In genomic region chr12:49624919-49625577, GRCh38 we compare ENCODE assay signal across 11 cellular contexts. TPM values are rescaled to one million over a fixed set of nuclear protein-coding genes. Genes with fewer than 3 reads are reported as not detected.
DNase-seq lines count a peak whose midpoint lies in the region; ATAC-seq, FAIRE-seq and TF ChIP-seq lines count a peak whose summit lies in the region.
"Had no signal": no experiment of that assay in that cellular context is flagged by ENCODE, and none has a peak within 500 bp of the region (broad histone marks: within the 10 kb centered on the region; RNA-seq: fewer than 3 reads in every experiment).

No MANE protein-coding gene starts in this region.

- H3K27me3 ChIP-seq in suprapubic skin, result no peaks in the 10 kb centered on the region
- H3K27me3 ChIP-seq: thyroid gland had no signal

- 72% methylated on average over 4 of the region's 4 CpGs for WGBS in A549 (ENCODE audit: missing lambda C conversion rate)
- 32% methylated on average over 4 of the region's 4 CpGs for WGBS in suprapubic skin

- no peaks in the 10 kb centered on the region for H3K36me3 Mint-ChIP-seq in activated B cell treated with CpG ODN at 0.5 μM for 24 hours (ENCODE audit: low read depth)
- H3K36me3 Mint-ChIP-seq in immature natural killer cell, result no peaks in the 10 kb centered on the region

- H3K27ac ChIP-seq in A549 (peak overlapping the region in 1 of 2 experiments; percentile 27; a peak in 1 of 6 replicates), suprapubic skin (no peak overlapping the region)

- POLR2A ChIA-PET in A549 (lab: Yijun Ruan, JAX) (no interaction called here), activated B cell treated with CpG ODN at 0.5 μM for 24 hours (lab: Charles Lee) (interaction anchor here (0.6 to 1.0 kb wide), 4 partner anchors 81 to 1613 kb away, joined by 3 read pairs; no protein-coding TSS in a partner anchor)

- no peak for TF ChIP-seq RAD21 in A549 (conservative IDR thresholded peaks at IDR 0.05 in 1 of 2, IDR thresholded peaks at IDR 0.05 in 1 of 2)

- H3K27ac Mint-ChIP-seq in activated B cell treated with CpG ODN at 0.5 μM for 24 hours, result peak overlapping the region; percentile 63
- H3K27ac Mint-ChIP-seq in immature natural killer cell, result peak overlapping the region in 4 of 6 donors; percentile 24 to 75 (median 70)

- intact Hi-C loops in activated B cell treated with CpG ODN at 0.5 μM for 24 hours (cut with micrococcal nuclease), result loop anchor here (5.0 kb wide), 3 partner anchors 43 to 283 kb away; partner anchors contain the start of gene BCDIN3D

- TF ChIP-seq EP300 in A549 (IDR thresholded peaks at IDR 0.05) (no peak), suprapubic skin (IDR thresholded peaks at IDR 0.05) (no peak)

- no peaks in the 10 kb centered on the region for H3K9me3 ChIP-seq in A549
- no peaks in the 10 kb centered on the region for H3K9me3 ChIP-seq in suprapubic skin
- H3K9me3 ChIP-seq: thyroid gland had no signal

- no peaks in the 10 kb centered on the region for H3K36me3 ChIP-seq in suprapubic skin
- H3K36me3 ChIP-seq: thyroid gland had no signal

- H3K4me3 ChIP-seq in A549 (no peak overlapping the region), suprapubic skin (no peak overlapping the region)
- H3K4me3 ChIP-seq: thyroid gland had no signal

- FAIRE-seq in A549 (lab: Jason Lieb, UNC), result no peak

- CTCF ChIA-PET in A549 (lab: Yijun Ruan, JAX), result interaction anchor here (0.6 to 4.4 kb wide), 6 partner anchors 9 to 1200 kb away, joined by 3 to 35 read pairs (median 4); no protein-coding TSS in a partner anchor
- CTCF ChIA-PET in activated B cell treated with CpG ODN at 0.5 μM for 24 hours (lab: Charles Lee), result interaction anchor here (0.6 to 1.4 kb wide), 5 partner anchors 11 to 152 kb away, joined by 3 to 5 read pairs (median 3); partner anchors contain the start of gene TMBIM6

- peak overlapping the region; percentile 14; the same call in 2 of the 3 replicates for H3K4me2 ChIP-seq in A549

- DNase-seq in A549 (ENCODE audit: low read depth in 1 of 2, low spot score in 1 of 2) (peak; percentile 31 to 39), ELR (ENCODE audit: low read depth) (peak; percentile 73), activated B cell treated with CpG ODN at 0.5 μM for 24 hours (no peak), immature natural killer cell (no peak), pons (ENCODE audit: low spot score) (no peak), suprapubic skin (ENCODE audit: low spot score in 2 of 2) (no peak)
- no peak for DNase-seq in central memory CD4-positive, alpha-beta T cell
- DNase-seq: DND-41; stimulated activated CD4-positive, alpha-beta T cell treated with anti-CD3 and anti-CD28 coated beads, Interleukin-1b, Interleukin-23, amount 100 ng/mL, for 48 hours; thyroid gland had no signal

- H3K4me1 ChIP-seq in A549 (peaks cover 39% of the 10 kb centered on the region), suprapubic skin (peaks cover 34% of the 10 kb centered on the region)

- peak overlapping the region; percentile 8 for H3K4me3 Mint-ChIP-seq in activated B cell treated with CpG ODN at 0.5 μM for 24 hours
- peak overlapping the region; percentile 18 to 54 (median 43) for H3K4me3 Mint-ChIP-seq in immature natural killer cell

- ATAC-seq in A549 (no peak), activated B cell treated with CpG ODN at 0.5 μM for 24 hours (ENCODE audit: low read depth) (no peak), HG03159 (IDR thresholded peaks at IDR 0.05; ENCODE audit: unreplicated experiment) (no peak)

- TF ChIP-seq CTCF in A549 (IDR thresholded peaks at IDR 0.05) (no peak), activated B cell treated with CpG ODN at 0.5 μM for 24 hours (IDR thresholded peaks at IDR 0.05) (no peak), suprapubic skin (IDR thresholded peaks at IDR 0.05) (no peak)

- H3K9me3 Mint-ChIP-seq in activated B cell treated with CpG ODN at 0.5 μM for 24 hours, result no peaks in the 10 kb centered on the region
- H3K9me3 Mint-ChIP-seq in immature natural killer cell, result no peaks in the 10 kb centered on the region

- TF ChIP-seq POLR2A in A549 (IDR thresholded peaks at IDR 0.05; ENCODE audit: low read length) (no peak), suprapubic skin (IDR thresholded peaks at IDR 0.05) (no peak)

- H3K4me1 Mint-ChIP-seq in activated B cell treated with CpG ODN at 0.5 μM for 24 hours (peaks cover 25% of the 10 kb centered on the region), immature natural killer cell (peaks cover 25 to 27% of the 10 kb centered on the region in 2 donors)

- H3K27me3 Mint-ChIP-seq in activated B cell treated with CpG ODN at 0.5 μM for 24 hours, result no peaks in the 10 kb centered on the region
- H3K27me3 Mint-ChIP-seq in immature natural killer cell (ENCODE audit: low read depth in 3 of 3), result peaks cover 8 to 18% (median 10%) of the 10 kb centered on the region in 3 donors

TF ChIP-seq in A549, 52 proteins besides CTCF, POLR2A, EP300 and RAD21:
- TF ChIP-seq HOXB13 (CRISPR knock-in tag; IDR thresholded peaks at IDR 0.05; ENCODE audit: low read depth) (no peak), KDM1A (IDR thresholded peaks at IDR 0.05; ENCODE audit: low read depth) (0 out of 2 replicates have a peak, but pooled peaks have one; percentile 12)

RNA-seq across cellular contexts. Expression of gene PRPF40B, which starts 1.7 kb away (rescaled TPM):
- polyA plus RNA-seq in A549 (2011; rRNA removed), result 17.0 TPM in 2 replicates
- 17.5 TPM in 2 replicates for polyA plus RNA-seq in A549 (2012; cell fraction: cytosol; rRNA removed)
- polyA plus RNA-seq in A549 (2012; cell fraction: nucleus; rRNA removed), result 50.0 and 64.6 TPM in 2 replicates
- polyA plus RNA-seq in A549 (2017; fragmentation: RNase III; extraction: RNeasy Plus Mini Kit Qiagen cat#74134 plus additional on column Dnase treatment), result 12.2 to 15.8 TPM (median 15.0 TPM) in 3 replicates
- polyA minus RNA-seq in A549 (2011; rRNA and poly(A)+ RNA removed), result 17.8 and 18.3 TPM in 2 replicates
- total RNA-seq in activated B cell treated with CpG ODN at 0.5 μM for 24 hours, result 16.4 and 23.4 TPM in 2 replicates
- polyA plus RNA-seq in immature natural killer cell, result 1 to 10 TPM; 2.4 to 3.2 (median 2.8) TPM
- total RNA-seq in suprapubic skin, result 10 to 100 TPM; 10.1 to 38.9 (median 15.4) TPM

RNA-seq across cellular contexts. Expression of gene FAM186B, which starts 19.6 kb away (rescaled TPM):
- polyA plus RNA-seq in A549 (2011; rRNA removed), result 0.04 and 0.13 TPM in 2 replicates
- polyA plus RNA-seq in A549 (2012; cell fraction: cytosol; rRNA removed), result 0.07 and 0.12 TPM in 2 replicates
- polyA plus RNA-seq in A549 (2012; cell fraction: nucleus; rRNA removed), result 0.17 and 0.18 TPM in 2 replicates
- polyA plus RNA-seq in A549 (2017; fragmentation: RNase III; extraction: RNeasy Plus Mini Kit Qiagen cat#74134 plus additional on column Dnase treatment), result 0.05 to 0.11 TPM (median 0.08 TPM) in 3 replicates
- polyA minus RNA-seq in A549 (2011; rRNA and poly(A)+ RNA removed), result 0.10 and 0.21 TPM in 2 replicates
- 0.93 and 1.5 TPM in 2 replicates for total RNA-seq in activated B cell treated with CpG ODN at 0.5 μM for 24 hours
- polyA plus RNA-seq in immature natural killer cell, result not detected
- 1 to 10 TPM in 2 of 4 donors, under 1 TPM in 1, not detected in 1; 0.44 to 1.9 (median 1.1) TPM for total RNA-seq in suprapubic skin

RNA-seq across cellular contexts. Expression of gene MCRS1, which starts 57.1 kb away (rescaled TPM):
- polyA plus RNA-seq in A549 (2011; rRNA removed) (68.5 and 69.4 TPM in 2 replicates), A549 (2017; fragmentation: RNase III; extraction: RNeasy Plus Mini Kit Qiagen cat#74134 plus additional on column Dnase treatment) (61.5 to 64.1 TPM (median 62.4 TPM) in 3 replicates), immature natural killer cell (100 to 1,000 TPM in 1 of 3 donors, 10 to 100 TPM in 2; 76.3 to 101 (median 88.2) TPM)
- polyA plus RNA-seq in A549 (2012; cell fraction: cytosol; rRNA removed), result 117 and 133 TPM in 2 replicates
- polyA plus RNA-seq in A549 (2012; cell fraction: nucleus; rRNA removed), result 243 and 281 TPM in 2 replicates
- 98.8 and 118 TPM in 2 replicates for polyA minus RNA-seq in A549 (2011; rRNA and poly(A)+ RNA removed)
- total RNA-seq in activated B cell treated with CpG ODN at 0.5 μM for 24 hours (82.2 and 84.2 TPM in 2 replicates), suprapubic skin (10 to 100 TPM; 42.4 to 73.6 (median 61.1) TPM)

Comparison
In these comparisons a context has a peak if more than half of its experiments do, and no peak if none do; other contexts are left out.
1. DNase-seq: peak in A549 (2 of 2) and ELR (single experiment); none in activated B cell treated with CpG ODN at 0.5 μM for 24 hours (single experiment), immature natural killer cell (0 of 3), pons (single experiment), central memory CD4-positive, alpha-beta T cell (single experiment) and suprapubic skin (0 of 2).